In the genomic region with DNA sequence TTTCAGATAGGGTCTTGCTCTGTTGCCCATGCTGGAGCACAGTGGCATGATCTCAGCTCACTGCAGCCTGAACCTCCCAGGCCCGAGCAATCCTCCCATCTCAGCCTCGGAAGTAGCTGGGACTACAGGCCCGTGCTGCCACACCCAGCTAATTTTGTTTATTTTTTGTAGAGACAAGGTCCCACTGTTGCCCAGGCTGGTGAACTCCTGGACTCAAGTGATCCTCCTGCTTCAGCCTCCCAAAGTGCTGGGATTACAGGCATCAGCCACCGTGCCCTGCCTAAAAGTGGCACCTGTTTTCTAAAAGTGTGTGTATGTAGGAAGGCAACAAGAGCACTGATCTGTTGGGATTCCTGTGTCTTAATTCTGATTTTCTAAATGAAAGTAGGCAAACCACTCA, we compare ENCODE assay signal across 24 cellular contexts. TPM values are rescaled to one million over a fixed set of nuclear protein-coding genes. Genes with fewer than 3 reads are reported as not detected.
"Had no signal": no experiment of that assay in that cellular context is flagged by ENCODE, and none has a peak within 500 bp of the region (broad histone marks: within the 10 kb centered on the region; RNA-seq: fewer than 3 reads in every experiment).

No MANE protein-coding gene starts in this region.

- H3K4me1 Mint-ChIP-seq: nephron had no signal

- ATAC-seq: left colon, left ventricle myocardium superior, psoas muscle, sciatic nerve, upper lobe of right lung had no signal

- H3K27ac Mint-ChIP-seq: nephron had no signal

- H3K9me3 ChIP-seq: psoas muscle, spleen, suprapubic skin, thyroid gland, upper lobe of right lung, vagina had no signal

- H3K4me3 Mint-ChIP-seq: nephron had no signal

- H3K27me3 ChIP-seq: dorsolateral prefrontal cortex, hepatocyte, spleen, suprapubic skin, thyroid gland, upper lobe of right lung, vagina had no signal

- H3K4me1 ChIP-seq: upper lobe of right lung had no signal

- H3K4me3 ChIP-seq: dorsolateral prefrontal cortex, hepatocyte, lung, psoas muscle, spleen, suprapubic skin, thyroid gland, upper lobe of right lung, vagina had no signal

- H3K27ac ChIP-seq: dorsolateral prefrontal cortex, hepatocyte, psoas muscle, spleen, suprapubic skin, thyroid gland, upper lobe of right lung, vagina had no signal

- H3K36me3 ChIP-seq: suprapubic skin, thyroid gland, upper lobe of right lung, vagina had no signal

- DNase-seq: cortex of kidney; dorsolateral prefrontal cortex; effector CD8-positive, alpha-beta T cell; foreskin melanocyte; head of caudate nucleus; left colon; left ventricle myocardium superior; mesenchymal stem cell; midbrain; psoas muscle; retina; spleen; stimulated activated CD4-positive, alpha-beta T cell treated with anti-CD3 and anti-CD28 coated beads, Interleukin-15, amount 100 ng/mL, for 24 hours; stimulated activated CD4-positive, alpha-beta T cell treated with anti-CD3 and anti-CD28 coated beads, Interleukin-1b, Interleukin-23, amount 100 ng/mL, for 48 hours; stimulated activated CD4-positive, alpha-beta T cell treated with anti-CD3 and anti-CD28 coated beads, Interleukin-4, amount 100 ng/mL, for 24 hours; stimulated activated naive CD4-positive, alpha-beta T cell; thyroid gland; upper lobe of right lung had no signal

RNA-seq across cellular contexts. Expression of gene GAL3ST3, which starts 41.3 kb away (rescaled TPM):
- total RNA-seq: left colon, lung, sciatic nerve, spleen, suprapubic skin, upper lobe of right lung, vagina had no signal
- polyA plus RNA-seq: lung had no signal
